Comparison of ENCODE assay signal across 17 cellular contexts in genomic region chr11:70170596-70171210, GRCh38. TPM values are rescaled to one million over a fixed set of nuclear protein-coding genes. Genes with fewer than 3 reads are reported as not detected.
DNase-seq lines count a peak whose midpoint lies in the region; ATAC-seq and TF ChIP-seq lines count a peak whose summit lies in the region.
"Had no signal": no experiment of that assay in that cellular context is flagged by ENCODE, and none has a peak within 500 bp of the region (broad histone marks: within the 10 kb centered on the region; RNA-seq: fewer than 3 reads in every experiment).

No MANE protein-coding gene starts in this region.

- ATAC-seq in IMR-90 (ENCODE audit: low read depth) (no peak), left lobe of liver (no peak)
- ATAC-seq: CD8-positive, alpha-beta T cell had no signal

- CTCF ChIA-PET in IMR-90 (lab: Yijun Ruan, JAX) = no interaction called here

- in situ Hi-C loops in IMR-90 (cut with MboI; ENCODE audit: low sequenced_read_pairs) = no loop called here

- POLR2A ChIA-PET in IMR-90 (lab: Charles Lee; ENCODE audit: unreplicated experiment) = no interaction called here

- H4K5ac ChIP-seq in IMR-90 (ENCODE audit: low read depth, low read length) = no peak overlapping the region

- H2BK5ac ChIP-seq in IMR-90 (ENCODE audit: low read depth, low read length, poor library complexity, severe bottlenecking) = no peak overlapping the region
- no peak overlapping the region for H2BK5ac ChIP-seq in neuronal stem cell (ENCODE audit: low read length)

- H2AFZ ChIP-seq in IMR-90 (replicated peaks; ENCODE audit: low read length, poor library complexity) (no peak overlapping the region), neuronal stem cell (ENCODE audit: low read length) (no peak overlapping the region)

- H2BK120ac ChIP-seq in IMR-90 (ENCODE audit: low read depth, low read length) = no peak overlapping the region
- H2BK120ac ChIP-seq in neuronal stem cell (ENCODE audit: low read depth, low read length) = no peak overlapping the region

- H3K79me1 ChIP-seq in IMR-90 (ENCODE audit: low read depth in 1 of 2, low read length in 2 of 2) (no peaks in the 10 kb centered on the region), neuronal stem cell (ENCODE audit: low read depth, low read length) (no peaks in the 10 kb centered on the region)

- H3K4me3 ChIP-seq in IMR-90 (ENCODE audit: insufficient read depth, low read depth, low read length) = no peak overlapping the region
- no peak overlapping the region for H3K4me3 ChIP-seq in neuronal stem cell (ENCODE audit: low read length in 2 of 2)
- H3K4me3 ChIP-seq: BLaER1 had no signal

- WGBS in IMR-90 (ENCODE audit: extremely low coverage in 2 of 2, insufficient read length in 1 of 2), 2 experiments = 86% methylated on average over 12 of the region's 22 CpGs; no CpG with 5 or more reads in 1 of the 2 experiments
- no CpG with 5 or more reads among the region's 22 CpGs for WGBS in neuronal stem cell (ENCODE audit: extremely low coverage in 2 of 2, insufficient read length in 2 of 2, insufficient replicate concordance in 1 of 2), 2 donors

- H3K4me2 ChIP-seq in IMR-90 (ENCODE audit: low read depth, low read length) (no peak overlapping the region), neuronal stem cell (ENCODE audit: insufficient read depth, low read length, poor library complexity, severe bottlenecking) (no peak overlapping the region)

- no peak for TF ChIP-seq POLR2A in IMR-90 (IDR thresholded peaks at IDR 0.05; ENCODE audit: low read depth, low read length)

- H4K8ac ChIP-seq in IMR-90 (ENCODE audit: low read depth in 2 of 2, low read length in 2 of 2) (no peak overlapping the region), neuronal stem cell (ENCODE audit: low read depth, low read length) (peak overlapping the region; percentile 6)

- intact Hi-C loops in IMR-90 (cut with micrococcal nuclease) = no loop called here

- H4K91ac ChIP-seq in IMR-90 (ENCODE audit: insufficient read depth, low read depth, low read length) (no peak overlapping the region), neuronal stem cell (ENCODE audit: low read depth, low read length, poor library complexity) (no peak overlapping the region)

- peak overlapping the region; percentile 70 for H3K27ac ChIP-seq in C4-2B
- H3K27ac ChIP-seq in IMR-90 (ENCODE audit: insufficient read depth, low read length) = no peak overlapping the region
- H3K27ac ChIP-seq in neuronal stem cell (replicated peaks; ENCODE audit: low read length) = no peak overlapping the region
- H3K27ac ChIP-seq: BLaER1 had no signal

- peak overlapping the region; percentile 16 for H2AK9ac ChIP-seq in IMR-90 (replicated peaks; ENCODE audit: low read depth, low read length, poor library complexity)

- H4K20me1 ChIP-seq in IMR-90 (ENCODE audit: insufficient read depth, low read length) = no peaks in the 10 kb centered on the region
- H4K20me1 ChIP-seq: BLaER1 had no signal

- H3K23ac ChIP-seq in IMR-90 (ENCODE audit: low read depth, low read length) (no peak overlapping the region), neuronal stem cell (ENCODE audit: low read depth, low read length, poor library complexity) (peak overlapping the region; percentile 92)

- H2BK12ac ChIP-seq in neuronal stem cell (ENCODE audit: low read length) = peak overlapping the region; percentile 96

- no peak overlapping the region for H2AK5ac ChIP-seq in IMR-90 (ENCODE audit: low read depth, low read length)
- H2AK5ac ChIP-seq in neuronal stem cell (ENCODE audit: low read depth, low read length) = peak overlapping the region; percentile 88

- H3K14ac ChIP-seq in IMR-90 (replicated peaks; ENCODE audit: low read depth, low read length) = no peak overlapping the region
- H3K14ac ChIP-seq in neuronal stem cell (ENCODE audit: low read length) = no peak overlapping the region

- no peak overlapping the region for H2BK20ac ChIP-seq in IMR-90 (ENCODE audit: low read depth, low read length)

- H3K9me3 ChIP-seq in IMR-90 (ENCODE audit: control insufficient read depth, insufficient read depth, low read length) (no peaks in the 10 kb centered on the region), neuronal stem cell (replicated peaks in 1 of 2; ENCODE audit: control insufficient read depth in 2 of 2, insufficient read depth in 1 of 2, low read depth in 1 of 2, low read length in 2 of 2) (no peaks in the 10 kb centered on the region)
- H3K9me3 ChIP-seq: BE2C, BLaER1, Caco-2 had no signal

- H3K36me3 ChIP-seq in IMR-90 (ENCODE audit: control insufficient read depth, insufficient read depth, low read length) = peaks cover 26% of the 10 kb centered on the region; the same call in 1 of the 2 replicates
- no peaks in the 10 kb centered on the region for H3K36me3 ChIP-seq in neuronal stem cell (replicated peaks in 1 of 2; ENCODE audit: control insufficient read depth in 2 of 2, insufficient read depth in 2 of 2, low read length in 2 of 2)
- H3K36me3 ChIP-seq: BE2C, BLaER1 had no signal

- H3K18ac ChIP-seq in IMR-90 (ENCODE audit: low read depth, low read length) (no peak overlapping the region), neuronal stem cell (ENCODE audit: low read length) (peak overlapping the region; percentile 77)

- H3K27me3 ChIP-seq in IMR-90 (ENCODE audit: control insufficient read depth, insufficient read depth, low read length) = no peaks in the 10 kb centered on the region
- H3K27me3 ChIP-seq in neuronal stem cell (ENCODE audit: control insufficient read depth in 3 of 3, insufficient read depth in 3 of 3, low read depth in 1 of 3, low read length in 3 of 3) = peaks cover 0 to 3% (median 0%) of the 10 kb centered on the region in 3 experiments
- H3K27me3 ChIP-seq: BE2C, BLaER1 had no signal

- H2BK15ac ChIP-seq in IMR-90 (ENCODE audit: low read depth, low read length) (no peak overlapping the region), neuronal stem cell (ENCODE audit: low read length) (no peak overlapping the region)

- no peaks in the 10 kb centered on the region for H3K9me1 ChIP-seq in IMR-90 (ENCODE audit: insufficient read depth, low read length)

- H3K4ac ChIP-seq in IMR-90 (ENCODE audit: low read depth, low read length) (no peak overlapping the region), neuronal stem cell (ENCODE audit: low read length) (no peak overlapping the region)

- no peaks in the 10 kb centered on the region for H3K4me1 ChIP-seq in IMR-90 (ENCODE audit: control insufficient read depth, insufficient read depth, low read length)
- H3K4me1 ChIP-seq in neuronal stem cell (ENCODE audit: control insufficient read depth in 2 of 2, insufficient read depth in 1 of 2, low read depth in 1 of 2, low read length in 2 of 2) = peaks cover 10 to 15% of the 10 kb centered on the region in 2 donors
- H3K4me1 ChIP-seq: BE2C had no signal

- no TSS peak for BruUV-seq in IMR-90 (replicated peaks; lab: Mats Ljungman, UMichigan)

- no peak overlapping the region for H3K56ac ChIP-seq in IMR-90 (ENCODE audit: extremely low read depth, insufficient read depth, low read length)

- TF ChIP-seq CTCF in C4-2B (conservative IDR thresholded peaks at IDR 0.05) (no peak), IMR-90 (conservative IDR thresholded peaks at IDR 0.05; ENCODE audit: low read depth, low read length) (no peak)

- H3K9ac ChIP-seq in IMR-90 (ENCODE audit: low read depth, low read length) (no peak overlapping the region), neuronal stem cell (ENCODE audit: low read depth, low read length, poor library complexity) (no peak overlapping the region)
- H3K9ac ChIP-seq: BLaER1 had no signal

- no peak for TF ChIP-seq RAD21 in IMR-90 (IDR thresholded peaks at IDR 0.05; ENCODE audit: low read length)

- dilution Hi-C loops in IMR-90 (cut with HindIII; ENCODE audit: low sequenced_read_pairs, unreplicated experiment) = loop anchor here (25.0 kb wide), 1 partner anchor 258 kb away; no protein-coding TSS in a partner anchor

- DNase-seq in IMR-90 (no peak), neuronal stem cell (ENCODE audit: low spot score) (no peak), RPMI8226 (no peak), inferior parietal cortex (ENCODE audit: extremely low spot score) (no peak), left lobe of liver (ENCODE audit: low spot score) (no peak)
- DNase-seq: 8988T; ACHN; BE2C; C1 segment of cervical spinal cord; Caco-2; Calu3; CD4-positive, alpha-beta T cell; CD8-positive, alpha-beta T cell; DMS79 treated with DMSO at 0.1 percent for 48 hours; GF-D8 had no signal

TF ChIP-seq in IMR-90, 13 proteins besides CTCF, POLR2A, EP300 and RAD21:
- TF ChIP-seq CEBPB (IDR thresholded peaks at IDR 0.05; ENCODE audit: low read depth, low read length) = no peak
- no peak for TF ChIP-seq MAZ (IDR thresholded peaks at IDR 0.05; ENCODE audit: borderline replicate concordance, low read depth, low read length)
- no peak for TF ChIP-seq NFE2L2 (IDR thresholded peaks at IDR 0.05; ENCODE audit: low read depth, low read length)
- no peak for TF ChIP-seq FOS (IDR thresholded peaks at IDR 0.05; ENCODE audit: low read depth, low read length)
- no peak for TF ChIP-seq MAFK (IDR thresholded peaks at IDR 0.05; ENCODE audit: low read depth, low read length)
- TF ChIP-seq MXI1 (IDR thresholded peaks at IDR 0.05; ENCODE audit: borderline replicate concordance, low read depth, low read length) = no peak
- no peak for TF ChIP-seq CHD1 (IDR thresholded peaks at IDR 0.05; ENCODE audit: low read depth, low read length)

RNA-seq across cellular contexts. Expression of gene FADD, which starts 32.4 kb away (rescaled TPM):
- total RNA-seq in IMR-90 (2012; rRNA removed) (44.4 and 47.2 TPM in 2 replicates), left lobe of liver (9.0 TPM)
- 33.8 and 38.1 TPM in 2 replicates for polyA plus RNA-seq in IMR-90 (2012; rRNA removed)
- 27.3 and 43.5 TPM in 2 replicates for polyA plus RNA-seq in IMR-90 (2012; cell fraction: cytosol; rRNA removed)
- 13.3 and 24.4 TPM in 2 replicates for polyA plus RNA-seq in IMR-90 (2012; cell fraction: nucleus; rRNA removed; ENCODE audit: low replicate concordance)
- polyA plus RNA-seq in neuronal stem cell (2013, experiment 1 of 2) = 18.3 TPM
- 18.4 TPM for polyA plus RNA-seq in neuronal stem cell (2013, experiment 2 of 2)
